1 cellular context compared by ENCODE assay signal in genomic region chr12:64675795-64676194, GRCh38.
TF ChIP-seq lines count a peak whose summit lies in the region.

No MANE protein-coding gene starts in this region.

TF ChIP-seq in HepG2, 621 proteins besides CTCF, POLR2A, EP300 and RAD21 (continued from another document):
- TF ChIP-seq MAZ (IDR thresholded peaks at IDR 0.05; ENCODE audit: borderline replicate concordance, low read depth, low read length) (no peak), MAZ (CRISPR knock-in tag; IDR thresholded peaks at IDR 0.05; ENCODE audit: low read depth) (no peak), SMARCC2 (IDR thresholded peaks at IDR 0.05) (no peak), ETS1 (CRISPR knock-in tag; IDR thresholded peaks at IDR 0.05) (no peak)
- TF ChIP-seq, protein P1, sequence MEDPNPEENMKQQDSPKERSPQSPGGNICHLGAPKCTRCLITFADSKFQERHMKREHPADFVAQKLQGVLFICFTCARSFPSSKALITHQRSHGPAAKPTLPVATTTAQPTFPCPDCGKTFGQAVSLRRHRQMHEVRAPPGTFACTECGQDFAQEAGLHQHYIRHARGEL (CRISPR knock-in tag; IDR thresholded peaks at IDR 0.05) = no peak
